ENCODE assay signal across 29 cellular contexts in the genomic region with DNA sequence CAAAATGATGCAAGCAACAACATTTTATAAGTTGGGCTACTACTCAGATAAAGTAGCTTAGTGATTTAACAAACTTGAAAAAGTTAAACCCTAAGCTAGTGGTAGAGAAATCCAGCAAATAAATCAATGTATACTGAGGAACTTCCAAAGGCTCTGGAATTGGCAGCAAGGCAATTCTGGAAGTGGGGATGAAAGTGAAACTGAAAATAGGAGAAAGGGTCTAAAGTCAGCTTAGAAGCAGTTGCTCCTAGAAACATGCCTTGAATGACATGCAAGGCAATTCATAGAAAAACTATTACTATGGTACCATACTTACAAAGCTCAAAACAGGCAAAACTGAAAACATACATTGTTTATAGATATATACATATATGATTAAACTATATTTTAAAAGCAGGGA.
DNase-seq lines count a peak whose midpoint lies in the region; ATAC-seq, FAIRE-seq and TF ChIP-seq lines count a peak whose summit lies in the region.
"Had no signal": no experiment of that assay in that cellular context is flagged by ENCODE, and none has a peak within 500 bp of the region (broad histone marks: within the 10 kb centered on the region; RNA-seq: fewer than 3 reads in every experiment).

No MANE protein-coding gene starts in this region.

- in situ Hi-C loops in HepG2 (cut with HindIII; ENCODE audit: extremely low pct_ligation_motif_present, low pct_unique_long_range_greater_than_20kb) = no loop called here
- in situ Hi-C loops in astrocyte of the spinal cord (cut with HindIII; ENCODE audit: low sequenced_read_pairs) = no loop called here

- no peak overlapping the region for H3K4me2 ChIP-seq in HepG2 (ENCODE audit: low read depth, low read length)
- H3K4me2 ChIP-seq: A549 had no signal

- TF ChIP-seq CTCF in liver (IDR thresholded peaks at IDR 0.05; ENCODE audit: low read depth, low read length, missing input control) (no peak), HepG2 (CRISPR knock-in tag; IDR thresholded peaks at IDR 0.05) (no peak), astrocyte of the spinal cord (IDR thresholded peaks at IDR 0.05; ENCODE audit: low read depth, low read length) (no peak)

- no peak for ATAC-seq in HepG2
- peak; percentile 84 for ATAC-seq in left lobe of liver
- no peak for ATAC-seq in Right ventricle myocardium superior (ENCODE audit: poor library complexity)
- no peak for ATAC-seq in HG03354 (IDR thresholded peaks at IDR 0.05; ENCODE audit: poor library complexity, severe bottlenecking, unreplicated experiment)
- ATAC-seq in HG02678 (IDR thresholded peaks at IDR 0.05; ENCODE audit: unreplicated experiment) = no peak
- ATAC-seq: A549; activated T-cell treated with anti-CD3 and anti-CD28 coated beads, Interleukin-2, amount 50 U/mL, for 72 hours; HCT116; left colon; naive thymus-derived CD8-positive, alpha-beta T cell; psoas muscle had no signal

- no peaks in the 10 kb centered on the region for H3K36me3 ChIP-seq in liver (ENCODE audit: control insufficient read depth in 4 of 4, insufficient read depth in 3 of 4, low read depth in 1 of 4, low read length in 3 of 4)
- H3K36me3 ChIP-seq in HepG2 (replicated peaks in 1 of 2; ENCODE audit: control insufficient read depth in 1 of 2, insufficient read depth in 2 of 2, low read length in 2 of 2) = no peaks in the 10 kb centered on the region
- H3K36me3 ChIP-seq: MG63, stomach, tibial artery had no signal

- intact Hi-C loops in HepG2 (cut with micrococcal nuclease; ENCODE audit: unreplicated experiment) (no loop called here), Right ventricle myocardium superior (cut with DNase I) (no loop called here)

- no peak for TF ChIP-seq POLR2A in HepG2 (IDR thresholded peaks at IDR 0.05; ENCODE audit: insufficient read depth in 1 of 2, low read depth in 2 of 2, low read length in 2 of 2)

- no peaks in the 10 kb centered on the region for H3K9me3 ChIP-seq in liver (ENCODE audit: control insufficient read depth in 4 of 4, low read length in 3 of 4)
- H3K9me3 ChIP-seq in HepG2 (ENCODE audit: low read length) = peaks cover 28% of the 10 kb centered on the region

- no TSS peak for BruUV-seq in HepG2 (replicated peaks; lab: Mats Ljungman, UMichigan)

- DNase-seq in HepG2 (ENCODE audit: low spot score) = no peak
- DNase-seq in astrocyte of the spinal cord (ENCODE audit: low read depth, low spot score) = peak; percentile 7
- DNase-seq in left lobe of liver (ENCODE audit: low spot score) = no peak
- no peak for DNase-seq in Right ventricle myocardium superior
- DNase-seq in stimulated activated CD4-positive, alpha-beta T cell treated with anti-CD3 and anti-CD28 coated beads, Interleukin-4, amount 100 ng/mL, for 1 hour = no peak
- DNase-seq: activated CD4-positive, alpha-beta T cell treated with anti-CD3 and anti-CD28 coated beads, Interleukin-2, amount 50 U/mL, for 1 hour; activated naive CD4-positive, alpha-beta T cell; activated T-cell treated with anti-CD3 and anti-CD28 coated beads, Interleukin-2, amount 50 U/mL, for 72 hours; DMS79; effector CD8-positive, alpha-beta T cell; KBM-7; left colon; MG63; midbrain; naive thymus-derived CD8-positive, alpha-beta T cell; NCI-H1417; NCI-H2081; NCI-H2227 treated with DMSO at 0.1 percent for 48 hours; nucleus accumbens; psoas muscle; stomach; tibial artery had no signal

- FAIRE-seq in HepG2 (lab: Jason Lieb, UNC) = no peak
- FAIRE-seq: A549, frontal cortex, HTR-8/SVneo had no signal

- no peaks in the 10 kb centered on the region for H4K20me1 ChIP-seq in HepG2 (ENCODE audit: insufficient read depth, low read length)

- no peaks in the 10 kb centered on the region for H3K79me2 ChIP-seq in HepG2 (ENCODE audit: insufficient read depth, low read length)

- no peak overlapping the region for H2AFZ ChIP-seq in HepG2 (ENCODE audit: low read length)

- TF ChIP-seq RAD21 in liver (IDR thresholded peaks at IDR 0.05) (no peak), HepG2 (CRISPR knock-in tag; IDR thresholded peaks at IDR 0.05) (no peak)

- no peak overlapping the region for H3K9ac ChIP-seq in liver (ENCODE audit: low read depth in 1 of 2, low read length in 2 of 2)
- no peak overlapping the region for H3K9ac ChIP-seq in HepG2 (ENCODE audit: insufficient read depth, low read depth, low read length)

- H3K27me3 ChIP-seq in liver (ENCODE audit: control insufficient read depth in 4 of 4, insufficient read depth in 4 of 4, low read length in 3 of 4) (no peaks in the 10 kb centered on the region), HepG2 (ENCODE audit: control insufficient read depth in 1 of 2, insufficient read depth in 2 of 2, low read length in 2 of 2) (no peaks in the 10 kb centered on the region)
- H3K27me3 ChIP-seq: MG63, stomach, tibial artery had no signal

- peaks cover 0 to 4% (median 3%) of the 10 kb centered on the region in 4 donors for H3K4me1 ChIP-seq in liver (ENCODE audit: control insufficient read depth in 4 of 4, insufficient read depth in 4 of 4, low read length in 3 of 4)
- no peaks in the 10 kb centered on the region for H3K4me1 ChIP-seq in HepG2 (ENCODE audit: insufficient read depth, low read length)
- H3K4me1 ChIP-seq: A549, psoas muscle, tibial artery had no signal

- POLR2A ChIA-PET in HepG2 (lab: Yijun Ruan, JAX) = no interaction called here

- H3K4me3 ChIP-seq in liver (ENCODE audit: low read depth in 1 of 3, low read length in 3 of 3) (no peak overlapping the region), HepG2 (replicated peaks in 1 of 3; ENCODE audit: insufficient read depth in 1 of 3, low read depth in 2 of 3, low read length in 3 of 3) (no peak overlapping the region), astrocyte of the spinal cord (ENCODE audit: low read depth, low read length) (no peak overlapping the region)
- H3K4me3 ChIP-seq: A549, MG63, psoas muscle, stomach, tibial artery had no signal

- H3K27ac ChIP-seq in liver (ENCODE audit: low read depth in 1 of 2, low read length in 2 of 2) (no peak overlapping the region), HepG2 (ENCODE audit: extremely low read length, insufficient read depth, low read length) (no peak overlapping the region)
- H3K27ac ChIP-seq: A549, psoas muscle, stomach, tibial artery had no signal

- CTCF ChIA-PET in HepG2 (lab: Yijun Ruan, JAX; ENCODE audit: low intra/inter-chr PET ratio, low total read pairs) = no interaction called here

- TF ChIP-seq EP300 in HepG2 (IDR thresholded peaks at IDR 0.05; ENCODE audit: low read depth in 2 of 2, low read length in 2 of 2) (no peak), HepG2 (CRISPR knock-in tag; IDR thresholded peaks at IDR 0.05; ENCODE audit: borderline replicate concordance) (no peak)

TF ChIP-seq in liver, 16 proteins besides CTCF, POLR2A, EP300 and RAD21:
- no peak for TF ChIP-seq GABPA (IDR thresholded peaks at IDR 0.05 in 1 of 2, conservative IDR thresholded peaks at IDR 0.05 in 1 of 2)
- TF ChIP-seq HNF4G (IDR thresholded peaks at IDR 0.05) = peak; percentile 26
- no peak for TF ChIP-seq YY1 (IDR thresholded peaks at IDR 0.05)
- TF ChIP-seq HNF4A (conservative IDR thresholded peaks at IDR 0.05) = peak; percentile 21 to 22

TF ChIP-seq in HepG2, 621 proteins besides CTCF, POLR2A, EP300 and RAD21 (continues in another document):
- no peak for TF ChIP-seq RARG (CRISPR knock-in tag; IDR thresholded peaks at IDR 0.05; ENCODE audit: low read depth)
- TF ChIP-seq, protein P1, sequence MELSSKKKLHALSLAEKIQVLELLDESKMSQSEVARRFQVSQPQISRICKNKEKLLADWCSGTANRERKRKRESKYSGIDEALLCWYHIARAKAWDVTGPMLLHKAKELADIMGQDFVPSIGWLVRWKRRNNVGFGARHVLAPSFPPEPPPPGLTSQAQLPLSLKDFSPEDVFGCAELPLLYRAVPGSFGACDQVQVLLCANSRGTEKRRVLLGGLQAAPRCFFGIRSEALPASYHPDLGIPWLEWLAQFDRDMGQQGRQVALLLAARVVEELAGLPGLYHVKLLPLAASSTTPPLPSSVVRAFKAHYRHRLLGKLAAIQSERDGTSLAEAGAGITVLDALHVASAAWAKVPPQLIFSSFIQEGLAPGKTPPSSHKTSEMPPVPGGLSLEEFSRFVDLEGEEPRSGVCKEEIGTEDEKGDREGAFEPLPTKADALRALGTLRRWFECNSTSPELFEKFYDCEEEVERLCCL (CRISPR knock-in tag; IDR thresholded peaks at IDR 0.05; ENCODE audit: borderline replicate concordance) = no peak
- TF ChIP-seq ZNF607 (CRISPR knock-in tag; IDR thresholded peaks at IDR 0.05; ENCODE audit: borderline replicate concordance) = no peak
- no peak for TF ChIP-seq NR1H2 (CRISPR knock-in tag; IDR thresholded peaks at IDR 0.05; ENCODE audit: borderline replicate concordance, low read depth)
- no peak for TF ChIP-seq ARNT (IDR thresholded peaks at IDR 0.05)
- TF ChIP-seq, protein P2, sequence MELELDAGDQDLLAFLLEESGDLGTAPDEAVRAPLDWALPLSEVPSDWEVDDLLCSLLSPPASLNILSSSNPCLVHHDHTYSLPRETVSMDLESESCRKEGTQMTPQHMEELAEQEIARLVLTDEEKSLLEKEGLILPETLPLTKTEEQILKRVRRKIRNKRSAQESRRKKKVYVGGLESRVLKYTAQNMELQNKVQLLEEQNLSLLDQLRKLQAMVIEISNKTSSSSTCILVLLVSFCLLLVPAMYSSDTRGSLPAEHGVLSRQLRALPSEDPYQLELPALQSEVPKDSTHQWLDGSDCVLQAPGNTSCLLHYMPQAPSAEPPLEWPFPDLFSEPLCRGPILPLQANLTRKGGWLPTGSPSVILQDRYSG (CRISPR knock-in tag; IDR thresholded peaks at IDR 0.05) = no peak
- TF ChIP-seq ZNF550 (CRISPR knock-in tag; IDR thresholded peaks at IDR 0.05; ENCODE audit: borderline replicate concordance) = no peak
- no peak for TF ChIP-seq HOXA9 (CRISPR knock-in tag; IDR thresholded peaks at IDR 0.05; ENCODE audit: borderline replicate concordance)
- TF ChIP-seq SNAPC2 (CRISPR knock-in tag; IDR thresholded peaks at IDR 0.05) = no peak
- TF ChIP-seq, protein P3, sequence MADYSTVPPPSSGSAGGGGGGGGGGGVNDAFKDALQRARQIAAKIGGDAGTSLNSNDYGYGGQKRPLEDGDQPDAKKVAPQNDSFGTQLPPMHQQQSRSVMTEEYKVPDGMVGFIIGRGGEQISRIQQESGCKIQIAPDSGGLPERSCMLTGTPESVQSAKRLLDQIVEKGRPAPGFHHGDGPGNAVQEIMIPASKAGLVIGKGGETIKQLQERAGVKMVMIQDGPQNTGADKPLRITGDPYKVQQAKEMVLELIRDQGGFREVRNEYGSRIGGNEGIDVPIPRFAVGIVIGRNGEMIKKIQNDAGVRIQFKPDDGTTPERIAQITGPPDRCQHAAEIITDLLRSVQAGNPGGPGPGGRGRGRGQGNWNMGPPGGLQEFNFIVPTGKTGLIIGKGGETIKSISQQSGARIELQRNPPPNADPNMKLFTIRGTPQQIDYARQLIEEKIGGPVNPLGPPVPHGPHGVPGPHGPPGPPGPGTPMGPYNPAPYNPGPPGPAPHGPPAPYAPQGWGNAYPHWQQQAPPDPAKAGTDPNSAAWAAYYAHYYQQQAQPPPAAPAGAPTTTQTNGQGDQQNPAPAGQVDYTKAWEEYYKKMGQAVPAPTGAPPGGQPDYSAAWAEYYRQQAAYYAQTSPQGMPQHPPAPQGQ (CRISPR knock-in tag; IDR thresholded peaks at IDR 0.05; ENCODE audit: borderline replicate concordance) = no peak
- TF ChIP-seq ZNF44 (CRISPR knock-in tag; IDR thresholded peaks at IDR 0.05) = no peak
